In genomic region chr2:27211241-27211942, GRCh38 we compare ENCODE assay signal across 8 cellular contexts. TPM values are rescaled to one million over a fixed set of nuclear protein-coding genes. Genes with fewer than 3 reads are reported as not detected.
DNase-seq lines count a peak whose midpoint lies in the region; ATAC-seq, FAIRE-seq and TF ChIP-seq lines count a peak whose summit lies in the region.

No MANE protein-coding gene starts in this region.

- H2AFZ ChIP-seq in PC-3 (ENCODE audit: low read length) = peak overlapping the region; percentile 73
- H2AFZ ChIP-seq in H1 (ENCODE audit: low read length) = peak overlapping the region; percentile 23; the same call in 1 of the 2 replicates

- intact Hi-C loops in PC-3 (cut with micrococcal nuclease) = loop anchor here (5.0 kb wide), 1 partner anchor 71 kb away; the partner anchor contains the start of gene TRIM54

- H3K4me3 ChIP-seq in PC-3 (ENCODE audit: low read length) = peak overlapping the region; percentile 83
- peak overlapping the region; percentile 75 to 92 (median 83) for H3K4me3 ChIP-seq in H1 (ENCODE audit: extremely low read depth in 1 of 4, insufficient read depth in 2 of 4, low read depth in 3 of 4, low read length in 4 of 4)
- H3K4me3 ChIP-seq in muscle layer of duodenum (ENCODE audit: low read depth in 1 of 2, low read length in 2 of 2) = peak overlapping the region; percentile 69 to 86

- FAIRE-seq in H1 (lab: Jason Lieb, UNC) = no peak

- H3K36me3 ChIP-seq in PC-3 (ENCODE audit: low read depth, low read length) = peaks cover 13% of the 10 kb centered on the region
- peaks cover 19 to 54% (median 29%) of the 10 kb centered on the region in 4 experiments for H3K36me3 ChIP-seq in H1 (ENCODE audit: control insufficient read depth in 2 of 4, insufficient read depth in 4 of 4, low read length in 3 of 4)
- peaks cover 11 to 38% of the 10 kb centered on the region in 2 donors for H3K36me3 ChIP-seq in muscle layer of duodenum (ENCODE audit: control insufficient read depth in 1 of 2, insufficient read depth in 2 of 2, low read length in 2 of 2)

- H3K27ac ChIP-seq in PC-3 (ENCODE audit: low read length) (peak overlapping the region; percentile 3; the same call in 1 of the 2 replicates), H1 (ENCODE audit: low read depth, low read length) (peak overlapping the region; percentile 76), muscle layer of duodenum (ENCODE audit: low read length) (peak overlapping the region; percentile 42)

- no peak for TF ChIP-seq RAD21 in H1 (IDR thresholded peaks at IDR 0.05 in 1 of 2, conservative IDR thresholded peaks at IDR 0.05 in 1 of 2; ENCODE audit: low read depth in 2 of 2, low read length in 2 of 2)

- H4K91ac ChIP-seq in H1 (replicated peaks; ENCODE audit: insufficient read length, low read length) = peak overlapping the region; percentile 69

- H2BK15ac ChIP-seq in H1 (ENCODE audit: low read length) = no peak overlapping the region

- WGBS in H1 (ENCODE audit: extremely low coverage in 1 of 2, insufficient coverage in 1 of 2, insufficient read length in 1 of 2, insufficient replicate concordance in 2 of 2, low coverage in 1 of 2, low lambda C conversion rate in 2 of 2, missing lambda C conversion rate in 1 of 2), 2 experiments = 4% methylated on average over 19 of the region's 48 CpGs; no CpG with 5 or more reads in 1 of the 2 experiments

- H3K79me2 ChIP-seq in PC-3 (ENCODE audit: low read length) (peaks cover 28% of the 10 kb centered on the region), H1 (ENCODE audit: control insufficient read depth in 1 of 2, insufficient read depth in 2 of 2, low read length in 2 of 2) (peaks cover 0 to 18% of the 10 kb centered on the region in 2 experiments; a peak in 3 of 4 replicates)

- no peak overlapping the region for H2BK120ac ChIP-seq in H1 (replicated peaks; ENCODE audit: low read depth, low read length)

- no peaks in the 10 kb centered on the region for H3K27me3 ChIP-seq in PC-3 (ENCODE audit: low read length)
- no peaks in the 10 kb centered on the region for H3K27me3 ChIP-seq in H1 (replicated peaks in 1 of 4; ENCODE audit: control insufficient read depth in 3 of 4, extremely low read depth in 1 of 4, insufficient read depth in 3 of 4, low read length in 3 of 4)
- no peaks in the 10 kb centered on the region for H3K27me3 ChIP-seq in muscle layer of duodenum (ENCODE audit: low read depth, low read length)

- H3K79me1 ChIP-seq in H1 (ENCODE audit: low read depth, low read length) = no peaks in the 10 kb centered on the region

- H2BK5ac ChIP-seq in H1 (ENCODE audit: low read depth, low read length) = peak overlapping the region; percentile 80

- H2AK5ac ChIP-seq in H1 (ENCODE audit: low read depth, low read length) = no peak overlapping the region

- no peak for TF ChIP-seq EP300 in H1 (IDR thresholded peaks at IDR 0.05; ENCODE audit: borderline replicate concordance in 1 of 2, low read depth in 2 of 2, low read length in 2 of 2)

- peak overlapping the region; percentile 89 for H3K18ac ChIP-seq in H1 (ENCODE audit: extremely low read depth, low read length)

- peak; percentile 72 for ATAC-seq in PC-3
- ATAC-seq in HG03097 (IDR thresholded peaks at IDR 0.05; ENCODE audit: low FRiP score, unreplicated experiment) = no peak
- no peak for ATAC-seq in HG02870 (IDR thresholded peaks at IDR 0.05; ENCODE audit: unreplicated experiment)
- ATAC-seq in GM21515 (IDR thresholded peaks at IDR 0.05; ENCODE audit: unreplicated experiment) = no peak

- H3K9me3 ChIP-seq in PC-3 (ENCODE audit: low read length) (no peaks in the 10 kb centered on the region), H1 (ENCODE audit: insufficient read depth in 2 of 2, low read depth in 1 of 2, low read length in 1 of 2) (no peaks in the 10 kb centered on the region), muscle layer of duodenum (ENCODE audit: control insufficient read depth in 1 of 2, low read length in 2 of 2) (no peaks in the 10 kb centered on the region)

- H3K4me2 ChIP-seq in PC-3 (ENCODE audit: low read length) = peak overlapping the region; percentile 88
- peak overlapping the region; percentile 89 to 90 for H3K4me2 ChIP-seq in H1 (ENCODE audit: insufficient read depth in 1 of 2, low read depth in 2 of 2, low read length in 2 of 2)

- H4K20me1 ChIP-seq in PC-3 (ENCODE audit: low read length) (no peaks in the 10 kb centered on the region), H1 (replicated peaks in 1 of 2; ENCODE audit: control insufficient read depth in 1 of 2, insufficient read depth in 2 of 2, low read length in 2 of 2) (peaks cover 0 to 14% of the 10 kb centered on the region in 2 experiments)

- TF ChIP-seq POLR2A in H1 (IDR thresholded peaks at IDR 0.05; ENCODE audit: control extremely low read depth in 1 of 2, low read depth in 2 of 2, low read length in 2 of 2) = peak in 1 of 2 experiments; percentile 44; a peak in 1 of 3 replicates

- BruUV-seq in PC-3 (replicated peaks; lab: Mats Ljungman, UMichigan) = TSS peak; percentile 81

- H3K23me2 ChIP-seq in H1 (ENCODE audit: low read depth, low read length) = peaks cover 12% of the 10 kb centered on the region

- H2BK20ac ChIP-seq in H1 (ENCODE audit: low read length) = no peak overlapping the region

- CTCF ChIA-PET in HEK293T (lab: Yijun Ruan, JAX) = interaction anchor here (1.6 kb wide), 1 partner anchor 20 kb away, joined by 4 read pairs; no protein-coding TSS in a partner anchor
- CTCF ChIA-PET in PC-3 (lab: Charles Lee) = interaction anchor here (1.0 kb wide), 1 partner anchor 44 kb away, joined by 3 read pairs; no protein-coding TSS in a partner anchor
- CTCF ChIA-PET in H1 (lab: Charles Lee; ENCODE audit: partially characterized antibody) = interaction anchor here (0.5 to 1.5 kb wide), 7 partner anchors 20 to 130 kb away, joined by 3 to 4 read pairs (median 3); no protein-coding TSS in a partner anchor

- H3K9ac ChIP-seq in PC-3 (ENCODE audit: low read length) (peak overlapping the region; percentile 98), H1 (replicated peaks in 1 of 4; ENCODE audit: extremely low read depth in 1 of 4, low read depth in 3 of 4, low read length in 3 of 4) (peak overlapping the region; percentile 78 to 96 (median 88))

- peak overlapping the region; percentile 49 for H4K5ac ChIP-seq in H1 (ENCODE audit: insufficient read length, low read depth, low read length)

- peak overlapping the region; percentile 97 for H3K4ac ChIP-seq in H1 (replicated peaks; ENCODE audit: insufficient read length, low read depth, low read length)

- no peak overlapping the region for H3K23ac ChIP-seq in H1 (ENCODE audit: insufficient read length)

- H4K8ac ChIP-seq in H1 (ENCODE audit: extremely low read depth, insufficient read depth, low read length) = peak overlapping the region; percentile 47

- peak; percentile 39 for DNase-seq in EH (ENCODE audit: low read depth)
- peak; percentile 41 for DNase-seq in HEK293T (ENCODE audit: extremely low spot score)
- DNase-seq in PC-3 = no peak
- no peak for DNase-seq in H1 (ENCODE audit: low read depth in 1 of 2, low spot score in 2 of 2)

- H3K14ac ChIP-seq in H1 (ENCODE audit: insufficient read length) = peak overlapping the region; percentile 95

- H2BK12ac ChIP-seq in H1 (ENCODE audit: low read depth, low read length) = peak overlapping the region; percentile 85; the same call in 1 of the 2 replicates

- H3F3A ChIP-seq in PC-3 (ENCODE audit: low read length, unreplicated experiment) = no peaks in the 10 kb centered on the region

- no peaks in the 10 kb centered on the region for H3K9me2 ChIP-seq in PC-3 (replicated peaks; ENCODE audit: low read length)

- H3K56ac ChIP-seq in H1 (replicated peaks; ENCODE audit: insufficient read length, low read depth, low read length) = peak overlapping the region; percentile 43

- peaks cover 19% of the 10 kb centered on the region for H3K4me1 ChIP-seq in PC-3 (ENCODE audit: insufficient read depth, low read length)
- peaks cover 0 to under 1% (median 0%) of the 10 kb centered on the region in 4 experiments; a peak in 3 of 7 replicates for H3K4me1 ChIP-seq in H1 (replicated peaks in 1 of 4; ENCODE audit: control insufficient read depth in 3 of 4, insufficient read depth in 4 of 4, low read length in 3 of 4)
- H3K4me1 ChIP-seq in muscle layer of duodenum (ENCODE audit: control insufficient read depth in 1 of 2, insufficient read depth in 2 of 2, low read length in 2 of 2) = peaks cover 7 to 15% of the 10 kb centered on the region in 2 donors

- POLR2A ChIA-PET in HEK293T (lab: Yijun Ruan, JAX) = interaction anchor here (0.5 to 1.4 kb wide), 10 partner anchors 22 to 125 kb away, joined by 3 to 4 read pairs (median 3); partner anchors contain the start of genes ABHD1 and KHK
- POLR2A ChIA-PET in PC-3 (lab: Charles Lee; ENCODE audit: unreplicated experiment) = interaction anchor here (0.6 to 0.7 kb wide), 3 partner anchors 11 to 139 kb away, joined by 3 to 6 read pairs (median 3); partner anchors contain the start of gene TRIM54
- POLR2A ChIA-PET in H1 (lab: Charles Lee; ENCODE audit: partially characterized antibody) = interaction anchor here (0.6 to 6.8 kb wide), 28 partner anchors 10 to 708 kb away, joined by 3 to 42 read pairs (median 4); partner anchors contain the start of genes KHK, PREB, SLC30A3 and TRIM54

- no peak for TF ChIP-seq CTCF in PC-3 (conservative IDR thresholded peaks at IDR 0.05; ENCODE audit: low read depth, low read length)
- TF ChIP-seq CTCF in H1 (IDR thresholded peaks at IDR 0.05; ENCODE audit: control extremely low read depth in 1 of 3, insufficient read depth in 1 of 3, low read depth in 1 of 3, low read length in 3 of 3) = no peak

RNA-seq across cellular contexts. Expression of gene ATRAID, which starts 0.4 kb away (rescaled TPM):
- 111 and 130 TPM in 2 replicates for total RNA-seq in PC-3 (2014; rRNA removed)
- 103 and 109 TPM in 2 replicates for total RNA-seq in H1 (2021; fragmentation: NEBNext Ultra II Directional; extraction: Animal tissue kit (Norgen Biotek cat#: 25700))
- polyA plus RNA-seq in H1 (2011; rRNA removed) = 242 and 280 TPM in 2 replicates
- polyA plus RNA-seq in H1 (2011; cell fraction: cytosol; rRNA removed) = 239 TPM
- 171 TPM for polyA plus RNA-seq in H1 (2011; cell fraction: nucleus; rRNA removed)
- 122 to 150 TPM (median 141 TPM) in 4 replicates for polyA plus RNA-seq in H1 (2012, experiment 1 of 2)
- polyA plus RNA-seq in H1 (2012, experiment 2 of 2) = 226 TPM
- polyA plus RNA-seq in H1 (2013, experiment 1 of 2) = 210 TPM
- polyA plus RNA-seq in H1 (2013, experiment 2 of 2) = 231 TPM
- polyA minus RNA-seq in H1 (2011; rRNA and poly(A)+ RNA removed) = 88.7 and 110 TPM in 2 replicates
- 60.9 TPM for polyA minus RNA-seq in H1 (2011; cell fraction: cytosol; rRNA and poly(A)+ RNA removed)
- polyA minus RNA-seq in H1 (2011; cell fraction: nucleus; rRNA and poly(A)+ RNA removed) = 80.4 TPM

RNA-seq across cellular contexts. Expression of gene SLC5A6, which starts 0.7 kb away (rescaled TPM):
- total RNA-seq in PC-3 (2014; rRNA removed) = 46.0 and 48.1 TPM in 2 replicates
- 118 and 123 TPM in 2 replicates for total RNA-seq in H1 (2021; fragmentation: NEBNext Ultra II Directional; extraction: Animal tissue kit (Norgen Biotek cat#: 25700))
- 183 and 329 TPM in 2 replicates for polyA plus RNA-seq in H1 (2011; rRNA removed)
- 173 TPM for polyA plus RNA-seq in H1 (2011; cell fraction: cytosol; rRNA removed)
- 696 TPM for polyA plus RNA-seq in H1 (2011; cell fraction: nucleus; rRNA removed)
- 96.2 to 130 TPM (median 121 TPM) in 4 replicates for polyA plus RNA-seq in H1 (2012, experiment 1 of 2)
- polyA plus RNA-seq in H1 (2012, experiment 2 of 2) = 111 TPM
- 114 TPM for polyA plus RNA-seq in H1 (2013, experiment 1 of 2)
- polyA plus RNA-seq in H1 (2013, experiment 2 of 2) = 115 TPM
- polyA minus RNA-seq in H1 (2011; rRNA and poly(A)+ RNA removed) = 238 and 245 TPM in 2 replicates
- 75.1 TPM for polyA minus RNA-seq in H1 (2011; cell fraction: cytosol; rRNA and poly(A)+ RNA removed)
- polyA minus RNA-seq in H1 (2011; cell fraction: nucleus; rRNA and poly(A)+ RNA removed) = 149 TPM

RNA-seq across cellular contexts. Expression of gene CAD, which starts 5.8 kb away (rescaled TPM):
- 85.9 and 121 TPM in 2 replicates for total RNA-seq in PC-3 (2014; rRNA removed)
- total RNA-seq in H1 (2021; fragmentation: NEBNext Ultra II Directional; extraction: Animal tissue kit (Norgen Biotek cat#: 25700)) = 146 and 147 TPM in 2 replicates
- polyA plus RNA-seq in H1 (2011; rRNA removed) = 130 and 197 TPM in 2 replicates
- polyA plus RNA-seq in H1 (2011; cell fraction: cytosol; rRNA removed) = 85.0 TPM
- polyA plus RNA-seq in H1 (2011; cell fraction: nucleus; rRNA removed) = 539 TPM
- polyA plus RNA-seq in H1 (2012, experiment 1 of 2) = 122 to 193 TPM (median 170 TPM) in 4 replicates
- 94.0 TPM for polyA plus RNA-seq in H1 (2012, experiment 2 of 2)
- polyA plus RNA-seq in H1 (2013, experiment 1 of 2) = 48.5 TPM
- 35.0 TPM for polyA plus RNA-seq in H1 (2013, experiment 2 of 2)
- 520 and 532 TPM in 2 replicates for polyA minus RNA-seq in H1 (2011; rRNA and poly(A)+ RNA removed)
- 235 TPM for polyA minus RNA-seq in H1 (2011; cell fraction: cytosol; rRNA and poly(A)+ RNA removed)
- polyA minus RNA-seq in H1 (2011; cell fraction: nucleus; rRNA and poly(A)+ RNA removed) = 296 TPM

RNA-seq across cellular contexts. Expression of gene SLC30A3, which starts 51.5 kb away (rescaled TPM):
- total RNA-seq in PC-3 (2014; rRNA removed) = 0.36 TPM in 1 of 2 replicates, not detected in the other
- 15.2 and 16.1 TPM in 2 replicates for total RNA-seq in H1 (2021; fragmentation: NEBNext Ultra II Directional; extraction: Animal tissue kit (Norgen Biotek cat#: 25700))
- 30.7 and 48.7 TPM in 2 replicates for polyA plus RNA-seq in H1 (2011; rRNA removed)
- polyA plus RNA-seq in H1 (2011; cell fraction: cytosol; rRNA removed) = 26.6 TPM
- 50.1 TPM for polyA plus RNA-seq in H1 (2011; cell fraction: nucleus; rRNA removed)
- polyA plus RNA-seq in H1 (2012, experiment 1 of 2) = 9.2 to 18.3 TPM (median 16.3 TPM) in 4 replicates
- 11.6 TPM for polyA plus RNA-seq in H1 (2012, experiment 2 of 2)
- 11.0 TPM for polyA plus RNA-seq in H1 (2013, experiment 1 of 2)
- polyA plus RNA-seq in H1 (2013, experiment 2 of 2) = 13.3 TPM
- polyA minus RNA-seq in H1 (2011; rRNA and poly(A)+ RNA removed) = 8.9 and 11.3 TPM in 2 replicates
- 13.8 TPM for polyA minus RNA-seq in H1 (2011; cell fraction: cytosol; rRNA and poly(A)+ RNA removed)
- 11.0 TPM for polyA minus RNA-seq in H1 (2011; cell fraction: nucleus; rRNA and poly(A)+ RNA removed)

Comparison
In these comparisons a context has a peak if more than half of its experiments do, and no peak if none do; other contexts are left out.
1. DNase-seq: peak in EH (single experiment) and HEK293T (single experiment); none in PC-3 (single experiment) and H1 (0 of 2).
2. H3K27ac ChIP-seq: peak in every context shown above with its lines; median percentile 76 in H1; 42 in muscle layer of duodenum; 3 in PC-3.
3. Peak in every context shown above with its lines, with median percentiles within 50 percentile points of each other: H3K4me3 ChIP-seq.